In genomic region chr2:239819974-239820555, GRCh38 we compare ENCODE assay signal across 13 cellular contexts.
A peak's percentile ranks its signal among the peaks of the same experiment; 100 is the strongest.
DNase-seq lines count a peak whose midpoint lies in the region; ATAC-seq and TF ChIP-seq lines count a peak whose summit lies in the region.
"Had no signal": no experiment of that assay in that cellular context is flagged by ENCODE, and none has a peak within 500 bp of the region (broad histone marks: within the 10 kb centered on the region; RNA-seq: fewer than 3 reads in every experiment).

No MANE protein-coding gene starts in this region.

- no peak overlapping the region for H3K4me3 Mint-ChIP-seq in type B pancreatic cell

- H3K27me3 Mint-ChIP-seq in type B pancreatic cell, result peaks cover 14% of the 10 kb centered on the region

- H3K4me1 Mint-ChIP-seq in type B pancreatic cell (ENCODE audit: unreplicated experiment), result peaks cover 14% of the 10 kb centered on the region

- intact Hi-C loops in left ventricle myocardium superior (cut with micrococcal nuclease), result no loop called here

- H3K9me3 Mint-ChIP-seq in type B pancreatic cell, result peaks cover 8% of the 10 kb centered on the region

- no peaks in the 10 kb centered on the region for H3K36me3 Mint-ChIP-seq in type B pancreatic cell

- ATAC-seq in left ventricle myocardium superior, result peak; percentile 29
- no peak for ATAC-seq in GM18861 (IDR thresholded peaks at IDR 0.05; ENCODE audit: unreplicated experiment)
- ATAC-seq: esophagus mucosa, Panc1 had no signal

- H3K27ac Mint-ChIP-seq in type B pancreatic cell, result no peak overlapping the region

- peak; percentile 45 for DNase-seq in stimulated activated CD4-positive, alpha-beta T cell treated with anti-CD3 and anti-CD28 coated beads, Interleukin-15, amount 100 ng/mL, for 24 hours
- DNase-seq in stimulated activated CD4-positive, alpha-beta T cell treated with anti-CD3 and anti-CD28 coated beads, Interleukin-4, amount 100 ng/mL, for 4 hours, result no peak
- peak; percentile 54 for DNase-seq in SW480 (ENCODE audit: low spot score)
- no peak for DNase-seq in left ventricle myocardium superior
- peak; percentile 61 for DNase-seq in type B pancreatic cell (ENCODE audit: extremely low spot score, unreplicated experiment)
- DNase-seq in SW 1271 (lab: John Stamatoyannopoulos, UW), result no peak
- DNase-seq in NCI-H2081 (lab: John Stamatoyannopoulos, UW), result no peak
- DNase-seq: activated gamma-delta T cell, Calu3, NCI-H226 had no signal

- no peak for TF ChIP-seq CTCF in type B pancreatic cell (conservative IDR thresholded peaks at IDR 0.05)

Comparison
In these comparisons a context has a peak if more than half of its experiments do, and no peak if none do; other contexts are left out.
1. DNase-seq: peak in stimulated activated CD4-positive, alpha-beta T cell treated with anti-CD3 and anti-CD28 coated beads, Interleukin-15, amount 100 ng/mL, for 24 hours (single experiment), SW480 (single experiment) and type B pancreatic cell (single experiment); none in stimulated activated CD4-positive, alpha-beta T cell treated with anti-CD3 and anti-CD28 coated beads, Interleukin-4, amount 100 ng/mL, for 4 hours (0 of 2), left ventricle myocardium superior (single experiment), SW 1271 (0 of 2) and NCI-H2081 (0 of 2).